Comparison of ENCODE assay signal across 1 cellular context in genomic region chr9:12784461-12785250, GRCh38.
TF ChIP-seq lines count a peak whose summit lies in the region.

No MANE protein-coding gene starts in this region.

TF ChIP-seq in HepG2, 621 proteins besides CTCF, POLR2A, EP300 and RAD21 (continued from another document and continues in another):
- TF ChIP-seq KMT2B (CRISPR knock-in tag; IDR thresholded peaks at IDR 0.05) (0 out of 2 replicates have a peak, but pooled peaks have one; percentile 36), HOXA9 (CRISPR knock-in tag; IDR thresholded peaks at IDR 0.05; ENCODE audit: borderline replicate concordance) (no peak), CCAR2 (optimal IDR thresholded peaks at IDR 0.05; ENCODE audit: low read depth, low read length) (no peak), GATAD1 (CRISPR knock-in tag; IDR thresholded peaks at IDR 0.05) (no peak), NR2F1 (CRISPR knock-in tag; IDR thresholded peaks at IDR 0.05) (peak in 1 of 2 experiments; percentile 54; a peak in 1 of 4 replicates), ZNF552 (CRISPR knock-in tag; IDR thresholded peaks at IDR 0.05; ENCODE audit: borderline replicate concordance) (no peak), SNAPC2 (CRISPR knock-in tag; IDR thresholded peaks at IDR 0.05) (no peak), ZNF484 (CRISPR knock-in tag; IDR thresholded peaks at IDR 0.05; ENCODE audit: borderline replicate concordance, low read depth) (no peak), FIP1L1 (IDR thresholded peaks at IDR 0.05; ENCODE audit: borderline replicate concordance, insufficient read depth, low read depth, low read length) (no peak), HNRNPUL1 (IDR thresholded peaks at IDR 0.05; ENCODE audit: low read depth, low read length) (no peak), NFYB (CRISPR knock-in tag; IDR thresholded peaks at IDR 0.05) (no peak), ATAD3A (CRISPR knock-in tag; IDR thresholded peaks at IDR 0.05) (no peak), HMGXB3 (CRISPR knock-in tag; IDR thresholded peaks at IDR 0.05; ENCODE audit: borderline replicate concordance) (peak; percentile 40; the same call in 1 of the 2 replicates), SOX6 (IDR thresholded peaks at IDR 0.05) (no peak), SOX6 (CRISPR knock-in tag; IDR thresholded peaks at IDR 0.05) (peak; percentile 72), U2AF1 (optimal IDR thresholded peaks at IDR 0.05; ENCODE audit: low read depth, low read length) (no peak), HNF4G (IDR thresholded peaks at IDR 0.05; ENCODE audit: borderline replicate concordance, low read depth, low read length) (no peak), HNF4G (CRISPR knock-in tag; IDR thresholded peaks at IDR 0.05; ENCODE audit: borderline replicate concordance, low read depth) (no peak), ZNF670 (CRISPR knock-in tag; IDR thresholded peaks at IDR 0.05; ENCODE audit: borderline replicate concordance) (no peak), HOXA5 (CRISPR knock-in tag; IDR thresholded peaks at IDR 0.05) (no peak; the same call in 1 of the 2 replicates), ETV5 (CRISPR knock-in tag; IDR thresholded peaks at IDR 0.05; ENCODE audit: borderline replicate concordance) (peak; percentile 15; the same call in 1 of the 2 replicates), WIZ (CRISPR knock-in tag; IDR thresholded peaks at IDR 0.05) (no peak), ZNF703 (CRISPR knock-in tag; IDR thresholded peaks at IDR 0.05; ENCODE audit: borderline replicate concordance) (no peak), ASH2L (IDR thresholded peaks at IDR 0.05; ENCODE audit: insufficient read length, low read depth, low read length) (no peak), KIAA2018 (CRISPR knock-in tag; IDR thresholded peaks at IDR 0.05; ENCODE audit: borderline replicate concordance) (no peak), ZNF24 (IDR thresholded peaks at IDR 0.05) (no peak), ZNF124 (CRISPR knock-in tag; IDR thresholded peaks at IDR 0.05) (no peak), TBP (CRISPR knock-in tag; IDR thresholded peaks at IDR 0.05) (no peak), KLF16 (CRISPR knock-in tag; IDR thresholded peaks at IDR 0.05) (peak in 1 of 2 experiments; percentile 78; a peak in 1 of 4 replicates), NFAT5 (CRISPR knock-in tag; IDR thresholded peaks at IDR 0.05) (no peak), SNAPC5 (CRISPR knock-in tag; IDR thresholded peaks at IDR 0.05; ENCODE audit: borderline replicate concordance) (no peak), ZNF580 (CRISPR knock-in tag; IDR thresholded peaks at IDR 0.05; ENCODE audit: borderline replicate concordance, low read depth) (0 out of 2 replicates have a peak, but pooled peaks have one; percentile 54), RFX5 (IDR thresholded peaks at IDR 0.05; ENCODE audit: low read depth, low read length) (peak; percentile 9; the same call in 1 of the 2 replicates), EED (CRISPR knock-in tag; IDR thresholded peaks at IDR 0.05) (no peak), CHD4 (IDR thresholded peaks at IDR 0.05; ENCODE audit: borderline replicate concordance, low read length) (no peak), SMAD9 (CRISPR knock-in tag; IDR thresholded peaks at IDR 0.05) (no peak), JUND (CRISPR knock-in tag; IDR thresholded peaks at IDR 0.05) (peak; percentile 72; the same call in 1 of the 2 replicates), FOXO4 (CRISPR knock-in tag; conservative IDR thresholded peaks at IDR 0.05) (no peak), AHR (CRISPR knock-in tag; IDR thresholded peaks at IDR 0.05) (no peak)
- TF ChIP-seq, protein P1, sequence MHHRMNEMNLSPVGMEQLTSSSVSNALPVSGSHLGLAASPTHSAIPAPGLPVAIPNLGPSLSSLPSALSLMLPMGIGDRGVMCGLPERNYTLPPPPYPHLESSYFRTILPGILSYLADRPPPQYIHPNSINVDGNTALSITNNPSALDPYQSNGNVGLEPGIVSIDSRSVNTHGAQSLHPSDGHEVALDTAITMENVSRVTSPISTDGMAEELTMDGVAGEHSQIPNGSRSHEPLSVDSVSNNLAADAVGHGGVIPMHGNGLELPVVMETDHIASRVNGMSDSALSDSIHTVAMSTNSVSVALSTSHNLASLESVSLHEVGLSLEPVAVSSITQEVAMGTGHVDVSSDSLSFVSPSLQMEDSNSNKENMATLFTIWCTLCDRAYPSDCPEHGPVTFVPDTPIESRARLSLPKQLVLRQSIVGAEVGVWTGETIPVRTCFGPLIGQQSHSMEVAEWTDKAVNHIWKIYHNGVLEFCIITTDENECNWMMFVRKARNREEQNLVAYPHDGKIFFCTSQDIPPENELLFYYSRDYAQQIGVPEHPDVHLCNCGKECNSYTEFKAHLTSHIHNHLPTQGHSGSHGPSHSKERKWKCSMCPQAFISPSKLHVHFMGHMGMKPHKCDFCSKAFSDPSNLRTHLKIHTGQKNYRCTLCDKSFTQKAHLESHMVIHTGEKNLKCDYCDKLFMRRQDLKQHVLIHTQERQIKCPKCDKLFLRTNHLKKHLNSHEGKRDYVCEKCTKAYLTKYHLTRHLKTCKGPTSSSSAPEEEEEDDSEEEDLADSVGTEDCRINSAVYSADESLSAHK (CRISPR knock-in tag; IDR thresholded peaks at IDR 0.05; ENCODE audit: borderline replicate concordance), result no peak
